9 cellular contexts compared by ENCODE assay signal in the genomic region with DNA sequence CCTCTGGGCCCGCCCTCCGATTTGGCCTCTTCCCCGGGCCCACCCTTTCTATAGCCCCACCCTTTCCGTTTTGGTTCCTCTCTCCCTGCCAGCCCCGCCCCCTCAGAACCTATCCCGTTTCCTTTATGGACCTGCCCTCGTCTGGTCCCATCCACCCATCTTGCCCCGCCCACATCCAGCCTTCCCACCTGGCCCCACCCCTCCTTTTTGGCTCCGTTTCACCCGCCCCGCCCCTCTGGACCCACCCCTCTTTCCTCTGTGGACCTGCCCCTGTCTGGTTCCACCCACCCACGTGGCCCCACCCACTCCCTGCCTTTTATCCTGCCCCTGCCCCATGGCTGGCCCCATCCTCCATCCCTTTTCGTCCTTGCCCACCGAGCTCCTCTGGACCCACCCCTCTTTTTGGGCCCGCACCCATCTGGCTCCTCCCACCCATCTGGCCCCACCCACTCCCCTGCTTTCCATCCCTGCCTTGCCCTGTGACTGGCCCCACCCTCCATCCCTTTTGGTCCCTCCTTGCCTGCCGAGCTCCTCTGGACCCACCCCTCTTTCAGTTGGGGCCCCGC.
DNase-seq lines count a peak whose midpoint lies in the region; ATAC-seq, FAIRE-seq and TF ChIP-seq lines count a peak whose summit lies in the region.
"Had no signal": no experiment of that assay in that cellular context is flagged by ENCODE, and none has a peak within 500 bp of the region (broad histone marks: within the 10 kb centered on the region; RNA-seq: fewer than 3 reads in every experiment).

No MANE protein-coding gene starts in this region.

- no peaks in the 10 kb centered on the region for H3K9me1 ChIP-seq in endothelial cell of umbilical vein (replicated peaks; ENCODE audit: control insufficient read depth, extremely low read depth, insufficient read depth, low read length)

- H3K27me3 ChIP-seq in endothelial cell of umbilical vein (ENCODE audit: control insufficient read depth in 2 of 2, insufficient read depth in 2 of 2, low read length in 2 of 2) = peaks cover 0 to 6% of the 10 kb centered on the region in 2 experiments
- H3K27me3 ChIP-seq in small intestine (ENCODE audit: control insufficient read depth in 2 of 2, insufficient read depth in 2 of 2, low read length in 2 of 2) = peaks cover 0 to 1% of the 10 kb centered on the region in 2 donors

- H2AFZ ChIP-seq in endothelial cell of umbilical vein (ENCODE audit: low read depth, low read length) = peak overlapping the region; percentile 26

- H3K4me2 ChIP-seq in endothelial cell of umbilical vein (ENCODE audit: insufficient read depth, low read length) = no peak overlapping the region

- no peak overlapping the region for H3K4me3 ChIP-seq in endothelial cell of umbilical vein (replicated peaks in 1 of 3; ENCODE audit: insufficient read depth in 1 of 3, low read depth in 1 of 3, low read length in 3 of 3)
- no peak overlapping the region for H3K4me3 ChIP-seq in small intestine (ENCODE audit: low read depth in 1 of 2, low read length in 2 of 2)

- no peaks in the 10 kb centered on the region for H3K79me2 ChIP-seq in endothelial cell of umbilical vein (ENCODE audit: control insufficient read depth, insufficient read depth, low read length)

- H3K36me3 ChIP-seq in endothelial cell of umbilical vein (ENCODE audit: control insufficient read depth in 2 of 2, extremely low read depth in 1 of 2, insufficient read depth in 2 of 2, low read length in 2 of 2) (no peaks in the 10 kb centered on the region), small intestine (ENCODE audit: control insufficient read depth in 2 of 2, insufficient read depth in 2 of 2, low read length in 2 of 2) (no peaks in the 10 kb centered on the region)

- ATAC-seq in GM18502 (IDR thresholded peaks at IDR 0.05; ENCODE audit: poor library complexity, unreplicated experiment) = no peak
- ATAC-seq in GM18861 (IDR thresholded peaks at IDR 0.05; ENCODE audit: unreplicated experiment) = no peak
- ATAC-seq in HG02884 (IDR thresholded peaks at IDR 0.05; ENCODE audit: unreplicated experiment) = no peak

- DNase-seq in activated CD4-positive, alpha-beta T cell treated with anti-CD3 and anti-CD28 coated beads for 24 hours (ENCODE audit: low read depth in 2 of 2) = peak; percentile 18 to 59
- no peak for DNase-seq in activated CD4-positive, alpha-beta T cell treated with anti-CD3 and anti-CD28 coated beads for 1 hour
- peak in 3 of 4 experiments; percentile 16 to 39 (median 31) for DNase-seq in activated CD4-positive, CD25-positive, alpha-beta regulatory T cell (lab: John Stamatoyannopoulos, UW)
- no peak for DNase-seq in endothelial cell of umbilical vein (ENCODE audit: low read depth, low spot score)
- DNase-seq in small intestine = peak; percentile 43

- no peak overlapping the region for H3K27ac ChIP-seq in endothelial cell of umbilical vein (ENCODE audit: insufficient read depth, low read depth, low read length)
- no peak overlapping the region for H3K27ac ChIP-seq in small intestine (ENCODE audit: low read depth in 1 of 2, low read length in 1 of 2)

- CTCF ChIA-PET in endothelial cell of umbilical vein (lab: Charles Lee) = interaction anchor here (1.3 to 1.4 kb wide), 2 partner anchors 80 to 167 kb away, joined by 4 read pairs; no protein-coding TSS in a partner anchor

- dilution Hi-C loops in endothelial cell of umbilical vein (cut with MboI; ENCODE audit: extremely low pct_ligation_motif_present, low sequenced_read_pairs) = no loop called here

- no peak for TF ChIP-seq POLR2A in endothelial cell of umbilical vein (IDR thresholded peaks at IDR 0.05; ENCODE audit: low read depth, low read length)

- no TSS peak for BruUV-seq in endothelial cell of umbilical vein (replicated peaks; lab: Mats Ljungman, UMichigan)

- 3 to 9% (median 4%) methylated on average over 15 to 17 of the region's 17 CpGs for whole genome bisulfite sequencing in small intestine, 3 donors

- TF ChIP-seq CTCF in endothelial cell of umbilical vein (IDR thresholded peaks at IDR 0.05; ENCODE audit: extremely low read depth in 1 of 2, insufficient read depth in 1 of 2, low read depth in 1 of 2, low read length in 2 of 2) = no peak

- intact Hi-C loops in endothelial cell of umbilical vein (cut with micrococcal nuclease) = no loop called here

- no peaks in the 10 kb centered on the region for H4K20me1 ChIP-seq in endothelial cell of umbilical vein (replicated peaks; ENCODE audit: control insufficient read depth, extremely low read depth, insufficient read depth, low read length)

- no peaks in the 10 kb centered on the region for H3K9me3 ChIP-seq in endothelial cell of umbilical vein (replicated peaks; ENCODE audit: control insufficient read depth, insufficient read depth, low read length)
- no peaks in the 10 kb centered on the region for H3K9me3 ChIP-seq in small intestine (ENCODE audit: control insufficient read depth, low read depth)

- H3K9ac ChIP-seq in endothelial cell of umbilical vein (replicated peaks; ENCODE audit: extremely low read depth, insufficient read depth, low read length) = no peak overlapping the region

- FAIRE-seq in endothelial cell of umbilical vein (lab: Jason Lieb, UNC) (no peak), small intestine (lab: Jason Lieb, UNC) (no peak)
- FAIRE-seq: islet of Langerhans had no signal

- H3K4me1 ChIP-seq in endothelial cell of umbilical vein (ENCODE audit: control insufficient read depth, extremely low read depth, insufficient read depth, low read length) (no peaks in the 10 kb centered on the region), small intestine (ENCODE audit: control insufficient read depth in 2 of 2, insufficient read depth in 1 of 2, low read depth in 1 of 2, low read length in 1 of 2) (no peaks in the 10 kb centered on the region)

- POLR2A ChIA-PET in endothelial cell of umbilical vein (lab: Charles Lee) = no interaction called here

TF ChIP-seq in endothelial cell of umbilical vein, 7 proteins besides CTCF, POLR2A, EP300 and RAD21:
- no peak for TF ChIP-seq MYC (IDR thresholded peaks at IDR 0.05; ENCODE audit: low read depth, low read length)
- TF ChIP-seq POLR2AphosphoS5 (IDR thresholded peaks at IDR 0.05; ENCODE audit: insufficient read depth, low read depth, low read length) = no peak
TF ChIP-seq in endothelial cell of umbilical vein: peak in this region for 0.

Comparison
In these comparisons a context has a peak if more than half of its experiments do, and no peak if none do; other contexts are left out.
1. DNase-seq: peak in activated CD4-positive, alpha-beta T cell treated with anti-CD3 and anti-CD28 coated beads for 24 hours (2 of 2), activated CD4-positive, CD25-positive, alpha-beta regulatory T cell (3 of 4) and small intestine (single experiment); none in activated CD4-positive, alpha-beta T cell treated with anti-CD3 and anti-CD28 coated beads for 1 hour (single experiment) and endothelial cell of umbilical vein (single experiment).